Comparison of ENCODE assay signal across 11 cellular contexts in the genomic region with DNA sequence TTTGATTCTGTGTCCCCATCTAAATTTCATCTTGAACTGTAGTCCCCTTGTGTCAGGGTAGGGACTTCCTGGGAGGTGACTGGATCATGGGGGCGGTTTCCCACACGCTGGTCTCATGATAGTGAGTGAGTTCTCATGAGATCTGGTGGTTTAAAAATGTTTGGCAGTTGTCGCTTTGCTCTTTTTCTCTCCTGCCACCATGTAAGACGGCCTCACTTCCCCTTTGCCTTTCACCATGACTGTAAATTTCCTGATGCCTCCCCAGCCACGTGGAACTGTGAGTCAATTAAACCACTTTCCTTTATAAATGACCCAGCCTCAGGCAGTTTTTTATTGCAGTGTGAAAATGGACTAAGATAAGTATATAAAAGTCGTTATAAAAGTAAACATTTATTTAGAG.
DNase-seq lines count a peak whose midpoint lies in the region; ATAC-seq, FAIRE-seq and TF ChIP-seq lines count a peak whose summit lies in the region.
"Had no signal": no experiment of that assay in that cellular context is flagged by ENCODE, and none has a peak within 500 bp of the region (broad histone marks: within the 10 kb centered on the region; RNA-seq: fewer than 3 reads in every experiment).

No MANE protein-coding gene starts in this region.

- H3K36me3 Mint-ChIP-seq in activated CD4-positive, alpha-beta T cell treated with anti-CD3 and anti-CD28 coated beads, Interleukin-2, amount 10 ng/mL, durations not matched to agents 7 days and 5 days (ENCODE audit: low read depth): no peaks in the 10 kb centered on the region
- no peaks in the 10 kb centered on the region for H3K36me3 Mint-ChIP-seq in activated naive CD8-positive, alpha-beta T cell treated with anti-CD3 and anti-CD28 coated beads for 36 hours
- no peaks in the 10 kb centered on the region for H3K36me3 Mint-ChIP-seq in T-cell

- H3K27ac Mint-ChIP-seq in activated CD4-positive, alpha-beta T cell treated with anti-CD3 and anti-CD28 coated beads, Interleukin-2, amount 10 ng/mL, durations not matched to agents 7 days and 5 days: no peak overlapping the region
- peak overlapping the region; percentile 42 for H3K27ac Mint-ChIP-seq in activated naive CD8-positive, alpha-beta T cell treated with anti-CD3 and anti-CD28 coated beads for 36 hours
- no peak overlapping the region for H3K27ac Mint-ChIP-seq in T-cell

- H3K4me1 Mint-ChIP-seq in activated CD4-positive, alpha-beta T cell treated with anti-CD3 and anti-CD28 coated beads, Interleukin-2, amount 10 ng/mL, durations not matched to agents 7 days and 5 days: peaks cover 3% of the 10 kb centered on the region
- H3K4me1 Mint-ChIP-seq in activated naive CD8-positive, alpha-beta T cell treated with anti-CD3 and anti-CD28 coated beads for 36 hours: peaks cover 22% of the 10 kb centered on the region
- H3K4me1 Mint-ChIP-seq in T-cell: peaks cover 5 to 31% (median 6%) of the 10 kb centered on the region in 3 donors

- no peaks in the 10 kb centered on the region for H3K9me3 ChIP-seq in kidney (ENCODE audit: control insufficient read depth in 1 of 2, low read length in 2 of 2)
- H3K9me3 ChIP-seq: upper lobe of left lung had no signal

- CTCF ChIA-PET in activated CD4-positive, alpha-beta T cell treated with anti-CD3 and anti-CD28 coated beads, Interleukin-2, amount 10 ng/mL, durations not matched to agents 7 days and 5 days (lab: Charles Lee): interaction anchor here (0.9 to 1.1 kb wide), 2 partner anchors 9 to 12 kb away, joined by 5 to 6 read pairs; no protein-coding TSS in a partner anchor
- CTCF ChIA-PET in T-cell (lab: Charles Lee): no interaction called here

- H3K36me3 ChIP-seq in kidney (ENCODE audit: control insufficient read depth in 1 of 2, insufficient read depth in 2 of 2, low read length in 2 of 2): no peaks in the 10 kb centered on the region
- H3K36me3 ChIP-seq: upper lobe of left lung had no signal

- TF ChIP-seq CTCF in kidney (IDR thresholded peaks at IDR 0.05; ENCODE audit: borderline replicate concordance, extremely low read depth, insufficient read depth): no peak

- H3K27ac ChIP-seq in kidney (ENCODE audit: low read depth in 2 of 2, low read length in 2 of 2): no peak overlapping the region
- H3K27ac ChIP-seq: upper lobe of left lung had no signal

- peak; percentile 45 for DNase-seq in activated CD4-positive, alpha-beta T cell treated with anti-CD3 and anti-CD28 coated beads for 48 hours
- DNase-seq in activated CD4-positive, alpha-beta T cell treated with anti-CD3 and anti-CD28 coated beads, Interleukin-2, amount 10 ng/mL, durations not matched to agents 7 days and 5 days: no peak
- DNase-seq in activated naive CD8-positive, alpha-beta T cell treated with anti-CD3 and anti-CD28 coated beads for 36 hours: peak; percentile 17
- peak; percentile 38 for DNase-seq in stimulated activated CD4-positive, alpha-beta T cell treated with anti-CD3 and anti-CD28 coated beads, Interleukin-15, amount 100 ng/mL, for 24 hours
- DNase-seq in kidney (no peak), T-cell (no peak)
- DNase-seq: NCI-H1092 had no signal

- POLR2A ChIA-PET in activated CD4-positive, alpha-beta T cell treated with anti-CD3 and anti-CD28 coated beads, Interleukin-2, amount 10 ng/mL, durations not matched to agents 7 days and 5 days (lab: Charles Lee): no interaction called here
- POLR2A ChIA-PET in T-cell (lab: Charles Lee): no interaction called here

- no peak overlapping the region for H3K9ac ChIP-seq in kidney (ENCODE audit: low read length in 2 of 2)

- H3K9me3 Mint-ChIP-seq in activated CD4-positive, alpha-beta T cell treated with anti-CD3 and anti-CD28 coated beads, Interleukin-2, amount 10 ng/mL, durations not matched to agents 7 days and 5 days: no peaks in the 10 kb centered on the region
- no peaks in the 10 kb centered on the region for H3K9me3 Mint-ChIP-seq in activated naive CD8-positive, alpha-beta T cell treated with anti-CD3 and anti-CD28 coated beads for 36 hours
- no peaks in the 10 kb centered on the region for H3K9me3 Mint-ChIP-seq in T-cell

- H3K27me3 Mint-ChIP-seq in activated CD4-positive, alpha-beta T cell treated with anti-CD3 and anti-CD28 coated beads, Interleukin-2, amount 10 ng/mL, durations not matched to agents 7 days and 5 days: peaks cover 1% of the 10 kb centered on the region
- no peaks in the 10 kb centered on the region for H3K27me3 Mint-ChIP-seq in activated naive CD8-positive, alpha-beta T cell treated with anti-CD3 and anti-CD28 coated beads for 36 hours
- H3K27me3 Mint-ChIP-seq in T-cell: peaks cover 0 to 4% of the 10 kb centered on the region in 2 donors

- FAIRE-seq in kidney (lab: Jason Lieb, UNC): no peak

- no peaks in the 10 kb centered on the region for H3K4me1 ChIP-seq in kidney (ENCODE audit: control insufficient read depth in 1 of 2, insufficient read depth in 1 of 2, low read depth in 1 of 2, low read length in 2 of 2)
- H3K4me1 ChIP-seq: upper lobe of left lung had no signal

- intact Hi-C loops in kidney (cut with DNase I): no loop called here

- H3K4me3 Mint-ChIP-seq in activated CD4-positive, alpha-beta T cell treated with anti-CD3 and anti-CD28 coated beads, Interleukin-2, amount 10 ng/mL, durations not matched to agents 7 days and 5 days: no peak overlapping the region
- no peak overlapping the region for H3K4me3 Mint-ChIP-seq in activated naive CD8-positive, alpha-beta T cell treated with anti-CD3 and anti-CD28 coated beads for 36 hours
- H3K4me3 Mint-ChIP-seq in T-cell: no peak overlapping the region

- no peak overlapping the region for H3K4me3 ChIP-seq in kidney (ENCODE audit: low read length in 2 of 2)
- H3K4me3 ChIP-seq: upper lobe of left lung had no signal

- ATAC-seq in HG03571 (IDR thresholded peaks at IDR 0.05; ENCODE audit: unreplicated experiment): peak; percentile 53
- no peak for ATAC-seq in T-cell (replicated peaks in 1 of 4)
- no peak for ATAC-seq in HG03196 (IDR thresholded peaks at IDR 0.05; ENCODE audit: unreplicated experiment)
- ATAC-seq: Right ventricle myocardium inferior had no signal

Comparison
In these comparisons a context has a peak if more than half of its experiments do, and no peak if none do; other contexts are left out.
1. DNase-seq: peak in activated CD4-positive, alpha-beta T cell treated with anti-CD3 and anti-CD28 coated beads for 48 hours (single experiment), activated naive CD8-positive, alpha-beta T cell treated with anti-CD3 and anti-CD28 coated beads for 36 hours (single experiment) and stimulated activated CD4-positive, alpha-beta T cell treated with anti-CD3 and anti-CD28 coated beads, Interleukin-15, amount 100 ng/mL, for 24 hours (single experiment); none in activated CD4-positive, alpha-beta T cell treated with anti-CD3 and anti-CD28 coated beads, Interleukin-2, amount 10 ng/mL, durations not matched to agents 7 days and 5 days (single experiment), kidney (single experiment) and T-cell (0 of 34).